12 cellular contexts compared by ENCODE assay signal in the genomic region with DNA sequence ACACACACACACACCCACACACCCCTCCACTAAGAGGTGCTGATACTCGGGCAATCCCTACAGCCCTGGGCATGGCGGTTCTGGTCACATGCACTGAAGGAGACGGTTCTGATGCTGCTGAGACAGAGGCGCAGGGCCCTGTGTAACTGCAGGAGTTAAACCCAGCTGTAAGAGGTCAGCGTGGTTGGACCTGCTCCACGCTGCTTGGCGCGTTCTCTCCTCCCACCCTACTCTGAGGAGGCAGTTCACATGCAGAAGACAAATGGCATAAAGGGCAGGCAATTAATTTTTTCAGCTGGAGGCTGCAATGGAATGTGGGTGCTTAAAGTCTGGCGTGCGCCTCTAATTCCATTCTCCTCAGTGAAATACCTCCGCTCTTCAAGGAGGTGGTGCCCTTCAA. TPM values are rescaled to one million over a fixed set of nuclear protein-coding genes. Genes with fewer than 3 reads are reported as not detected.
DNase-seq lines count a peak whose midpoint lies in the region; ATAC-seq and TF ChIP-seq lines count a peak whose summit lies in the region.
"Had no signal": no experiment of that assay in that cellular context is flagged by ENCODE, and none has a peak within 500 bp of the region (broad histone marks: within the 10 kb centered on the region; RNA-seq: fewer than 3 reads in every experiment).

No MANE protein-coding gene starts in this region.

- no peaks in the 10 kb centered on the region; the same call in 1 of the 2 replicates for H3K9me3 ChIP-seq in BLaER1
- H3K9me3 ChIP-seq in ovary = no peaks in the 10 kb centered on the region

- TF ChIP-seq CTCF in fibroblast of villous mesenchyme (IDR thresholded peaks at IDR 0.05; ENCODE audit: insufficient read depth, low read depth, low read length) = no peak
- TF ChIP-seq CTCF in ovary (IDR thresholded peaks at IDR 0.05) = no peak

- 13 to 23% (median 13%) methylated on average over 11 of the region's 11 CpGs for WGBS in ovary, 3 donors

- no peaks in the 10 kb centered on the region for H3K36me3 ChIP-seq in BLaER1
- H3K36me3 ChIP-seq in ovary = no peaks in the 10 kb centered on the region

- TF ChIP-seq POLR2A in ovary (IDR thresholded peaks at IDR 0.05) = no peak

- H4K20me1 ChIP-seq in BLaER1 = no peaks in the 10 kb centered on the region

- no peaks in the 10 kb centered on the region for H3K27me3 ChIP-seq in BLaER1
- H3K27me3 ChIP-seq in ovary = no peaks in the 10 kb centered on the region

- H3K27me3 Mint-ChIP-seq in T-cell = peaks cover 0 to 1% of the 10 kb centered on the region in 2 donors

- H3K4me3 Mint-ChIP-seq in T-cell = peak overlapping the region; percentile 10 to 90 (median 88)

- H3K4me1 ChIP-seq in BLaER1 (peaks cover 56% of the 10 kb centered on the region), ovary (ENCODE audit: insufficient read depth) (peaks cover 16% of the 10 kb centered on the region)
- H3K4me1 ChIP-seq: parathyroid adenoma had no signal

- H3K27ac ChIP-seq in BLaER1 (peak overlapping the region; percentile 99), ovary (peak overlapping the region in 1 of 2 donors; percentile 43)

- CTCF ChIA-PET in T-cell (lab: Charles Lee) = interaction anchor here in 1 of 2 donors (1.4 kb wide), 1 partner anchor 60 kb away, joined by 5 read pairs; the partner anchor contains the start of gene RNF7

- no peaks in the 10 kb centered on the region for H3K36me3 Mint-ChIP-seq in T-cell

- H3K9me3 Mint-ChIP-seq in T-cell = no peaks in the 10 kb centered on the region

- no peak for TF ChIP-seq EP300 in ovary (IDR thresholded peaks at IDR 0.05)

- ATAC-seq in T-cell (replicated peaks in 1 of 4) (no peak), left lobe of liver (no peak)

- POLR2A ChIA-PET in T-cell (lab: Charles Lee) = no interaction called here

- intact Hi-C loops in ovary (cut with DNase I) = no loop called here

- peak overlapping the region; percentile 92 for H3K9ac ChIP-seq in BLaER1
- H3K9ac ChIP-seq: parathyroid adenoma had no signal

- peak overlapping the region; percentile 99 to 100 for H3K27ac Mint-ChIP-seq in T-cell

- H3K4me2 ChIP-seq in BLaER1 = peak overlapping the region; percentile 92

- H3K4me3 ChIP-seq in BLaER1 (peak overlapping the region; percentile 62), fibroblast of villous mesenchyme (ENCODE audit: low read depth, low read length) (no peak overlapping the region), ovary (no peak overlapping the region)

- H3K4me1 Mint-ChIP-seq in T-cell = peaks cover 56 to 61% (median 57%) of the 10 kb centered on the region in 3 donors

- DNase-seq in T-cell (no peak), fibroblast of villous mesenchyme (ENCODE audit: low read depth) (peak; percentile 27), ovary (peak; percentile 45 to 85 (median 66)), amniotic stem cell (lab: John Stamatoyannopoulos, UW) (no peak), left lobe of liver (ENCODE audit: low spot score) (no peak), DMS 273 treated with DMSO at 0.1 percent for 48 hours (lab: John Stamatoyannopoulos, UW) (no peak)
- DNase-seq in activated CD4-positive, CD25-positive, alpha-beta regulatory T cell treated with anti-CD3 and anti-CD28 coated beads, Interleukin-2, amount 50 U/mL, for 72 hours = no peak
- DNase-seq: KG1, NCI-H226, SHP77 treated with DMSO at 0.1 percent for 48 hours had no signal

RNA-seq across cellular contexts. Expression of gene GRK7, which starts 35.2 kb away (rescaled TPM):
- under 1 TPM; 0.09 to 0.19 (median 0.15) TPM for total RNA-seq in T-cell
- total RNA-seq in fibroblast of villous mesenchyme = under 0.01 TPM in 1 of 2 replicates, not detected in the other
- under 1 TPM in 3 of 7 donors, not detected in 4; 0.08 to 0.13 (median 0.13) TPM for total RNA-seq in ovary
- polyA plus RNA-seq in ovary = under 1 TPM in 1 of 2 donors, not detected in 1; 0.02 TPM
- total RNA-seq in left lobe of liver = not detected

Comparison
In these comparisons a context has a peak if more than half of its experiments do, and no peak if none do; other contexts are left out.
1. DNase-seq: peak in fibroblast of villous mesenchyme (single experiment) and ovary (5 of 5); none in T-cell (0 of 34), amniotic stem cell (single experiment), activated CD4-positive, CD25-positive, alpha-beta regulatory T cell treated with anti-CD3 and anti-CD28 coated beads, Interleukin-2, amount 50 U/mL, for 72 hours (single experiment), left lobe of liver (single experiment) and DMS 273 treated with DMSO at 0.1 percent for 48 hours (single experiment).